ENCODE assay signal across 8 cellular contexts in the genomic region with DNA sequence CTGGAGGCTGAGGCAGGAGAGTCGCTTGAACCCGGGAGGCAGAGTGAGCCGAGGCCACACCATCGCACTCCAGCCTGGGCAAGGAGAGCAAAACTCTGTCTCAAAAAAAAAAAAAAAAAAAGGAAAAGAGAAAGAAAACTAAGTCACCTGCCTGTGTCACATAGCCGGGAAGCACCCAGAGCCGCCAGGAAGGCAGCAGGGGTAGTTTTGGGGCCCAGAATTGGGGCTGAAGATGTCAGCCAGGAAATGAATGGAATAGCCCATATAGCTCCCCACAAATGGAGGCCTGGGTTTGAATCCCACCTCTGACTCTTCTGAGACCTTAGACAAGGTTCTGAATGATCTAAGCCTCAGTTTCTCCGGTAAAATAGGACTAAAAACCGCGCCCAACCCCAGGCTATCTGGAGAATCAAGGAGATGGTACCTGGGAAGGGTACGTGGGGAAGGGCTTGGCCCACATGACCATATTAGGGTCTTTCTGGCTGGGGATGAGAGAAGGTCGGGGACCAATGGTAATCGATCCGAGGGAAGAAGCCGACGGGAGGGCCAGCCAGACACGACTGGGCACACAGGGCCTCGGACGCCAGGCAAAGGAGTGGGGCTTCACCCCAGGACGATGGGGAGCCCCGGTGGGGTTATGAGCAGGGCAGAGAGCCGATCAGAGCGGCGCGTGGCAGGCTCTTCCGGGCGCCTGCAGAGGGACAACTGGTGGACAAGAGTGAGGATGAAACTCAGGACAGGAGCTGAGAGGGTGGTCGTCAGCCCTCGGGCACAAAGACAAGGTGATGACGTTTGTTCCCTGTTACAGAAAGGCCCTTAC. TPM values are rescaled to one million over a fixed set of nuclear protein-coding genes. Genes with fewer than 3 reads are reported as not detected.
A peak's percentile ranks its signal among the peaks of the same experiment; 100 is the strongest.
DNase-seq lines count a peak whose midpoint lies in the region; ATAC-seq and TF ChIP-seq lines count a peak whose summit lies in the region.

No MANE protein-coding gene starts in this region.

- no peak for TF ChIP-seq EP300 in sigmoid colon (IDR thresholded peaks at IDR 0.05)

- no peak for TF ChIP-seq POLR2A in heart left ventricle (IDR thresholded peaks at IDR 0.05)
- TF ChIP-seq POLR2A in sigmoid colon (IDR thresholded peaks at IDR 0.05), result no peak

- H3K36me3 ChIP-seq in heart left ventricle (peaks cover 0 to 18% (median 4%) of the 10 kb centered on the region in 9 donors), sigmoid colon (peaks cover 0 to 4% (median 0%) of the 10 kb centered on the region in 4 donors)

- H3K27me3 ChIP-seq in heart left ventricle (peaks cover 18 to 43% (median 27%) of the 10 kb centered on the region in 9 donors), sigmoid colon (peaks cover 23 to 38% (median 32%) of the 10 kb centered on the region in 3 donors)

- ATAC-seq in GM19023 (IDR thresholded peaks at IDR 0.05; ENCODE audit: unreplicated experiment), result peak; percentile 19
- peak; percentile 28 for ATAC-seq in HG03159 (IDR thresholded peaks at IDR 0.05; ENCODE audit: unreplicated experiment)
- peak; percentile 27 to 51 (median 42) for ATAC-seq in heart left ventricle

- H3K4me1 ChIP-seq in heart left ventricle, result peaks cover 6 to 49% (median 36%) of the 10 kb centered on the region in 12 donors
- peaks cover 0 to 60% (median 56%) of the 10 kb centered on the region in 4 donors for H3K4me1 ChIP-seq in sigmoid colon

- H3K4me3 ChIP-seq in AG04449 (ENCODE audit: low read depth, low read length) (peak overlapping the region; percentile 60), WI38 (ENCODE audit: low read depth, low read length) (peak overlapping the region; percentile 51), heart left ventricle (peak overlapping the region; percentile 65 to 94 (median 81)), sigmoid colon (peak overlapping the region; percentile 34 to 96 (median 94))

- DNase-seq in AG04449 (ENCODE audit: low read depth, low spot score) (no peak), heart left ventricle (no peak), sigmoid colon (no peak), NCI-H2081 (lab: John Stamatoyannopoulos, UW) (no peak), NCI-H524 treated with DMSO at 0.1 percent for 48 hours (lab: John Stamatoyannopoulos, UW) (no peak)

- TF ChIP-seq CTCF in AG04449 (IDR thresholded peaks at IDR 0.05; ENCODE audit: insufficient read depth, low read length, missing control alignments), result no peak
- no peak for TF ChIP-seq CTCF in WI38 (IDR thresholded peaks at IDR 0.05; ENCODE audit: low read depth, low read length)
- peak in 1 of 12 donors; percentile 30 for TF ChIP-seq CTCF in heart left ventricle (IDR thresholded peaks at IDR 0.05)
- TF ChIP-seq CTCF in sigmoid colon (IDR thresholded peaks at IDR 0.05), result no peak

- POLR2A ChIA-PET in AG04449 (lab: Yijun Ruan, JAX), result interaction anchor here (0.5 to 1.0 kb wide), 2 partner anchors 54 to 88 kb away, joined by 3 read pairs; partner anchors contain the start of gene RPL18A

- CTCF ChIA-PET in AG04449 (lab: Yijun Ruan, JAX), result interaction anchor here (0.9 to 24.2 kb wide), 7 partner anchors 10 to 110 kb away, joined by 3 to 666 read pairs (median 7); partner anchors contain the start of genes ARRDC2, CCDC124 and SLC5A5

- peak overlapping the region in 8 of 12 donors; percentile 3 to 80 (median 52) for H3K27ac ChIP-seq in heart left ventricle
- H3K27ac ChIP-seq in sigmoid colon, result peak overlapping the region; percentile 66 to 72 (median 70)

- H3K9me3 ChIP-seq in heart left ventricle, result no peaks in the 10 kb centered on the region
- no peaks in the 10 kb centered on the region for H3K9me3 ChIP-seq in sigmoid colon

- intact Hi-C loops in heart left ventricle (cut with DNase I), result loop anchor here in 5 of 10 donors (2.0 to 5.0 kb wide), 2 partner anchors 50 to 110 kb away; no protein-coding TSS in a partner anchor
- intact Hi-C loops in sigmoid colon (cut with DNase I), result loop anchor here (2.0 kb wide), 2 partner anchors 14 to 50 kb away; partner anchors contain the start of gene CCDC124

- WGBS in heart left ventricle, 4 donors, result 18 to 21% (median 19%) methylated on average over 27 to 29 of the region's 29 CpGs
- 10 to 19% methylated on average over 29 of the region's 29 CpGs for WGBS in sigmoid colon, 2 donors

RNA-seq across cellular contexts. Expression of gene CCDC124, which starts 14.4 kb away (rescaled TPM):
- total RNA-seq in heart left ventricle (100 to 1,000 TPM in 1 of 9 donors, 10 to 100 TPM in 8; 45.4 to 115 (median 66.1) TPM), sigmoid colon (10 to 100 TPM; 52.8 to 86.4 (median 73.1) TPM)
- polyA plus RNA-seq in heart left ventricle (100 to 1,000 TPM; 157 to 195 TPM), sigmoid colon (100 to 1,000 TPM in 1 of 3 donors, 10 to 100 TPM in 2; 72.8 to 126 (median 99.1) TPM)

RNA-seq across cellular contexts. Expression of gene KCNN1, which starts 19.7 kb away (rescaled TPM):
- total RNA-seq in heart left ventricle (under 1 TPM in 2 of 9 donors, not detected in 7; 0.07 to 0.27 TPM), sigmoid colon (under 1 TPM in 2 of 4 donors, not detected in 2; 0.33 to 0.55 TPM)
- polyA plus RNA-seq in heart left ventricle (under 1 TPM; 0.03 to 0.08 TPM), sigmoid colon (under 1 TPM in 1 of 3 donors, not detected in 2; 0.17 TPM)
